In genomic region chr14:80959448-80960006, GRCh38 we compare ENCODE assay signal across 8 cellular contexts. TPM values are rescaled to one million over a fixed set of nuclear protein-coding genes. Genes with fewer than 3 reads are reported as not detected.
DNase-seq lines count a peak whose midpoint lies in the region; ATAC-seq and TF ChIP-seq lines count a peak whose summit lies in the region.

No MANE protein-coding gene starts in this region.

- peak; percentile 56 for DNase-seq in GM13976 (ENCODE audit: low spot score)
- peak; percentile 94 for DNase-seq in activated CD4-positive, alpha-beta T cell treated with anti-CD3 and anti-CD28 coated beads, Interleukin-2, amount 10 ng/mL, durations not matched to agents 24 days and 14 days
- DNase-seq in lower lobe of right lung = no peak
- DNase-seq in OCI-M2 (lab: John Stamatoyannopoulos, UW; ENCODE audit: unreplicated experiment) = no peak
- no peak for DNase-seq in putamen (ENCODE audit: low spot score)
- DNase-seq in NCI-H2227 treated with DMSO at 0.1 percent for 48 hours (lab: John Stamatoyannopoulos, UW) = no peak

- no peak for TF ChIP-seq CTCF in GM13976 (IDR thresholded peaks at IDR 0.05; ENCODE audit: borderline replicate concordance, control extremely low read depth, extremely low read depth, insufficient read depth, missing control alignments)
- no peak for TF ChIP-seq CTCF in lower lobe of right lung (IDR thresholded peaks at IDR 0.05)

- H3K4me3 Mint-ChIP-seq in activated CD4-positive, alpha-beta T cell treated with anti-CD3 and anti-CD28 coated beads, Interleukin-2, amount 10 ng/mL, durations not matched to agents 24 days and 14 days = peak overlapping the region; percentile 38

- peaks cover 10% of the 10 kb centered on the region for H3K36me3 Mint-ChIP-seq in activated CD4-positive, alpha-beta T cell treated with anti-CD3 and anti-CD28 coated beads, Interleukin-2, amount 10 ng/mL, durations not matched to agents 24 days and 14 days (ENCODE audit: low read depth)

- H3K36me3 ChIP-seq in KOPT-K1 (ENCODE audit: insufficient read depth, low read length) (peaks cover 13% of the 10 kb centered on the region; the same call in 1 of the 2 replicates), lower lobe of right lung (no peaks in the 10 kb centered on the region)

- H3K9me3 ChIP-seq in KOPT-K1 (ENCODE audit: insufficient read depth, low read length, poor library complexity, severe bottlenecking) (no peaks in the 10 kb centered on the region), lower lobe of right lung (no peaks in the 10 kb centered on the region)

- peaks cover 10% of the 10 kb centered on the region for H3K9me3 Mint-ChIP-seq in activated CD4-positive, alpha-beta T cell treated with anti-CD3 and anti-CD28 coated beads, Interleukin-2, amount 10 ng/mL, durations not matched to agents 24 days and 14 days

- intact Hi-C loops in activated CD4-positive, alpha-beta T cell treated with anti-CD3 and anti-CD28 coated beads, Interleukin-2, amount 10 ng/mL, durations not matched to agents 24 days and 14 days (cut with micrococcal nuclease) = loop anchor here (1.0 kb wide), 7 partner anchors 17 to 260 kb away; no protein-coding TSS in a partner anchor
- intact Hi-C loops in lower lobe of right lung (cut with DNase I) = no loop called here

- peaks cover 10% of the 10 kb centered on the region for H3K4me1 ChIP-seq in lower lobe of right lung

- in situ Hi-C loops in GM13976 (cut with MboI; ENCODE audit: low sequenced_read_pairs, unreplicated experiment) = loop anchor here (10.0 kb wide), 1 partner anchor 205 kb away; no protein-coding TSS in a partner anchor

- peak overlapping the region; percentile 85 for H3K27ac Mint-ChIP-seq in activated CD4-positive, alpha-beta T cell treated with anti-CD3 and anti-CD28 coated beads, Interleukin-2, amount 10 ng/mL, durations not matched to agents 24 days and 14 days

- ATAC-seq in GM21526 (IDR thresholded peaks at IDR 0.05; ENCODE audit: low FRiP score, unreplicated experiment) = peak; percentile 98
- ATAC-seq in lower lobe of right lung = peak in 1 of 2 donors; percentile 41

- no peak overlapping the region for H3K4me3 ChIP-seq in lower lobe of right lung

- H3K27me3 Mint-ChIP-seq in activated CD4-positive, alpha-beta T cell treated with anti-CD3 and anti-CD28 coated beads, Interleukin-2, amount 10 ng/mL, durations not matched to agents 24 days and 14 days = peaks cover 24% of the 10 kb centered on the region

- H3K4me1 Mint-ChIP-seq in activated CD4-positive, alpha-beta T cell treated with anti-CD3 and anti-CD28 coated beads, Interleukin-2, amount 10 ng/mL, durations not matched to agents 24 days and 14 days = peaks cover 56% of the 10 kb centered on the region

- peaks cover 7% of the 10 kb centered on the region for H3K27me3 ChIP-seq in lower lobe of right lung (ENCODE audit: low read depth)

- peak overlapping the region; percentile 98 for H3K27ac ChIP-seq in KOPT-K1 (ENCODE audit: low read depth, low read length, poor library complexity, severe bottlenecking)
- H3K27ac ChIP-seq in lower lobe of right lung = peak overlapping the region; percentile 32

RNA-seq across cellular contexts. Expression of gene TSHR, which starts 4.1 kb away (rescaled TPM):
- not detected in 2 replicates for total RNA-seq in activated CD4-positive, alpha-beta T cell treated with anti-CD3 and anti-CD28 coated beads, Interleukin-2, amount 10 ng/mL, durations not matched to agents 24 days and 14 days
- total RNA-seq in lower lobe of right lung = not detected

RNA-seq across cellular contexts. Expression of gene CEP128, which starts 18.0 kb away (rescaled TPM):
- 20.1 and 20.4 TPM in 2 replicates for total RNA-seq in activated CD4-positive, alpha-beta T cell treated with anti-CD3 and anti-CD28 coated beads, Interleukin-2, amount 10 ng/mL, durations not matched to agents 24 days and 14 days
- 11.5 TPM for total RNA-seq in lower lobe of right lung

Comparison
In these comparisons a context has a peak if more than half of its experiments do, and no peak if none do; other contexts are left out.
1. DNase-seq: peak in GM13976 (single experiment) and activated CD4-positive, alpha-beta T cell treated with anti-CD3 and anti-CD28 coated beads, Interleukin-2, amount 10 ng/mL, durations not matched to agents 24 days and 14 days (single experiment); none in lower lobe of right lung (single experiment), OCI-M2 (single experiment), putamen (single experiment) and NCI-H2227 treated with DMSO at 0.1 percent for 48 hours (single experiment).